ENCODE assay signal across 8 cellular contexts in the genomic region with DNA sequence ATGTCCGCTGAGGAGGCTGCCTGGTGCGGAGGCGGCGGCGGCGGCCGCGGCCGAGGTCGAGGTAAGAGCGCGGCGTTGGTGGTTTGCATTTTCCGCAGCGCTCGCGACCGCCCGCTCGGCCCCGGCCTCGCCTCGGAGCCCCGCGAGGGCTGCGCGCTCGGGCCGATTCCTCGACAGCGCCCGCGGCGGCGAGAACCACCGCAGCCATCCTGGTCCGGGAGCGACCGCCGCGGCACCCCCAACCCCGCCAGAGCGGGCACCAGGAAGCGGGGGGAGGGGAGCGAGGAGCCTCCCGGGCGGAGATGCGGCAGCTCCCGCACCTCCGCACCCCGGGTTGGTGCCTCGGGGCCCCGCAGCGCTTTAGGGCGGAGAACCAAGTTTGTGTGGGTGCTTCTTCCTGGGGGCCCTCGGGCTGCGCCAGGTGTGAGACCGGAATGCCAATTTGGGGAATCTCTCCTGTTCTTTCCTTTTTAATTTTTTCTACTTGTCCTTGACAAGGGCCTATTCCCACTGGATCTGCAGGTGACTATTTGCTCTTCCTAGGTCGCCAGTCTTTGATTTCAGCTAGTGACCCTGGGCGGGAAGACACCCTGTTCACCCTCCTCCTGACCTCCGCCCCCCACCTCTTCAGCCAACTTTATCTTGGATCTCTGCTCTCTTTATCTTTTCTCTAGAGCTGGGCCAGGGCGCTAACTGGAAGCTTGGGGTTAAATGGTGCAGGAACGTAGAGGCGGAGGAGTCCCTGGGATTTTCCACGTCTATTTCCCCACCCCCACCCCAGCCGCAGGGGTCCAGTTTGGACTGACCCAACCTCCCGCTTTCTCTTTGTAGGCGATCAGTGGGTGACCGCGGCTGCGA. TPM values are rescaled to one million over a fixed set of nuclear protein-coding genes. Genes with fewer than 3 reads are reported as not detected.
DNase-seq lines count a peak whose midpoint lies in the region; ATAC-seq and TF ChIP-seq lines count a peak whose summit lies in the region.

A gene with protein sequence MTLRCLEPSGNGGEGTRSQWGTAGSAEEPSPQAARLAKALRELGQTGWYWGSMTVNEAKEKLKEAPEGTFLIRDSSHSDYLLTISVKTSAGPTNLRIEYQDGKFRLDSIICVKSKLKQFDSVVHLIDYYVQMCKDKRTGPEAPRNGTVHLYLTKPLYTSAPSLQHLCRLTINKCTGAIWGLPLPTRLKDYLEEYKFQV (plus strand): TSS at position 822 of the 858 bp plus-strand sequence. CDS start 223 bp downstream, outside the sequence.

- peak within 1 kb of the TSS; percentile 60 for H2BK120ac ChIP-seq in trophoblast cell (ENCODE audit: insufficient read depth, low read length, poor library complexity)

- no CpG with 5 or more reads among the region's 71 CpGs for WGBS in trophoblast cell (ENCODE audit: extremely low coverage, insufficient coverage, insufficient read length)

- H4K91ac ChIP-seq in trophoblast cell (ENCODE audit: low read depth, low read length), result peak within 1 kb of the TSS; percentile 70

- peak within 1 kb of the TSS; percentile 55 for H3K18ac ChIP-seq in trophoblast cell (ENCODE audit: low read length)

- H2BK5ac ChIP-seq in trophoblast cell (ENCODE audit: low read depth, low read length, poor library complexity), result peak within 1 kb of the TSS; percentile 33

- H3K4ac ChIP-seq in trophoblast cell (ENCODE audit: low read depth, low read length), result peak within 1 kb of the TSS; percentile 27

- H3K9ac ChIP-seq in NT2/D1 (ENCODE audit: insufficient read length, low read depth) (peak within 1 kb of the TSS; percentile 82), trophoblast cell (ENCODE audit: low read length) (peak within 1 kb of the TSS; percentile 30)

- H2BK12ac ChIP-seq in trophoblast cell (ENCODE audit: low read length), result peak within 1 kb of the TSS; percentile 42

- H4K12ac ChIP-seq in trophoblast cell (ENCODE audit: low read depth, low read length), result peak within 1 kb of the TSS; percentile 35

- CTCF ChIA-PET in AG04450 (lab: Charles Lee), result interaction anchor here (2.3 to 3.3 kb wide), 3 partner anchors 69 to 530 kb away, joined by 6 to 51 read pairs (median 12); no protein-coding TSS in a partner anchor

- H3K36me3 ChIP-seq in NT2/D1 (ENCODE audit: insufficient read depth, insufficient read length, low read length), result peaks cover 29% of the 10 kb centered on the region
- peaks cover 6% of the 10 kb centered on the region for H3K36me3 ChIP-seq in cardiac muscle cell
- no peaks in the 10 kb centered on the region for H3K36me3 ChIP-seq in trophoblast cell (ENCODE audit: control insufficient read depth in 1 of 2, insufficient read depth in 2 of 2, low read length in 2 of 2)

- H3K4me3 ChIP-seq in AG04450 (ENCODE audit: low read depth, low read length) (peak within 1 kb of the TSS; percentile 77), NT2/D1 (ENCODE audit: insufficient read length, low read depth) (peak within 1 kb of the TSS; percentile 71), cardiac muscle cell (peak within 1 kb of the TSS; percentile 62), trophoblast cell (ENCODE audit: low read depth, low read length) (peak within 1 kb of the TSS; percentile 74)

- H3K9me3 ChIP-seq in AG04450 (ENCODE audit: control insufficient read depth, insufficient read depth, low read length) (no peaks in the 10 kb centered on the region; the same call in 1 of the 2 replicates), NT2/D1 (ENCODE audit: insufficient read depth, low read length) (no peaks in the 10 kb centered on the region), cardiac muscle cell (ENCODE audit: low read depth) (no peaks in the 10 kb centered on the region), trophoblast cell (ENCODE audit: insufficient read depth, low read depth, low read length) (no peaks in the 10 kb centered on the region)

- H3K4me1 ChIP-seq in NT2/D1 (ENCODE audit: insufficient read depth, insufficient read length) (peaks cover 2% of the 10 kb centered on the region), cardiac muscle cell (ENCODE audit: low read depth) (peaks cover 3% of the 10 kb centered on the region), trophoblast cell (ENCODE audit: control insufficient read depth in 1 of 2, insufficient read depth in 2 of 2, low read length in 2 of 2) (peaks cover 5 to 10% of the 10 kb centered on the region in 2 experiments)

- H3K4me2 ChIP-seq in trophoblast cell (ENCODE audit: low read length), result peak within 1 kb of the TSS; percentile 82

- peak; percentile 3 for ATAC-seq in GM21619 (IDR thresholded peaks at IDR 0.05; ENCODE audit: unreplicated experiment)
- ATAC-seq in GM18867 (IDR thresholded peaks at IDR 0.05; ENCODE audit: unreplicated experiment), result no peak
- ATAC-seq in GM18861 (IDR thresholded peaks at IDR 0.05; ENCODE audit: unreplicated experiment), result no peak

- TF ChIP-seq CTCF in AG04450 (IDR thresholded peaks at IDR 0.05; ENCODE audit: low read depth, low read length), result no peak
- no peak for TF ChIP-seq CTCF in cardiac muscle cell (IDR thresholded peaks at IDR 0.05; ENCODE audit: low read depth, low read length)

- H3K27me3 ChIP-seq in AG04450 (ENCODE audit: control insufficient read depth, insufficient read depth, low read length) (no peaks in the 10 kb centered on the region), NT2/D1 (ENCODE audit: insufficient read depth, insufficient read length) (peaks cover 3% of the 10 kb centered on the region), cardiac muscle cell (no peaks in the 10 kb centered on the region), trophoblast cell (ENCODE audit: insufficient read depth, low read length) (no peaks in the 10 kb centered on the region)

- peaks cover 6% of the 10 kb centered on the region for H3K79me2 ChIP-seq in trophoblast cell (ENCODE audit: control insufficient read depth, insufficient read depth, low read length, poor library complexity)

- no peak for DNase-seq in AG04450 (ENCODE audit: low read depth, low spot score)
- DNase-seq in NT2/D1 (ENCODE audit: low read depth, low spot score), result peak; percentile 28
- peak; percentile 34 for DNase-seq in activated naive CD4-positive, alpha-beta T cell treated with anti-CD3 and anti-CD28 coated beads, Interleukin-2, amount 50 U/mL, for 16 hours
- DNase-seq in cardiac muscle cell (ENCODE audit: low read depth in 1 of 2, low spot score in 1 of 2), result peak; percentile 43 to 71
- DNase-seq in trophoblast cell, result peak in 1 of 2 donors; percentile 53

- peak within 1 kb of the TSS; percentile 31 for H3K14ac ChIP-seq in trophoblast cell (ENCODE audit: low read length)

- peak within 1 kb of the TSS; percentile 26 for H4K8ac ChIP-seq in trophoblast cell (ENCODE audit: low read depth, low read length)

- no peak within 1 kb of the TSS for H3K23ac ChIP-seq in trophoblast cell (ENCODE audit: low read length)

- no peak within 1 kb of the TSS for H2AK5ac ChIP-seq in trophoblast cell (ENCODE audit: low read length)

- POLR2A ChIA-PET in AG04450 (lab: Yijun Ruan, JAX), result interaction anchor here (0.9 to 1.4 kb wide), 2 partner anchors 105 to 170 kb away, joined by 3 to 6 read pairs; partner anchors contain the start of gene CRADD

- peak within 1 kb of the TSS; percentile 39 for H2AFZ ChIP-seq in trophoblast cell (ENCODE audit: insufficient read depth, low read length, poor library complexity)

- H3K27ac ChIP-seq in AG04450 (ENCODE audit: low read depth, low read length) (peak within 1 kb of the TSS; percentile 39), cardiac muscle cell (peak within 1 kb of the TSS; percentile 80), trophoblast cell (ENCODE audit: low read depth, low read length) (peak within 1 kb of the TSS; percentile 80)

- peaks cover 24% of the 10 kb centered on the region for H3K79me1 ChIP-seq in trophoblast cell (ENCODE audit: low read length)

RNA-seq across cellular contexts. Expression of the gene that starts here (rescaled TPM):
- polyA plus RNA-seq in AG04450 (2011; rRNA removed) (14.5 and 17.6 TPM in 2 replicates), cardiac muscle cell (19.7 and 20.4 TPM in 2 replicates)
- polyA minus RNA-seq in AG04450 (2011; rRNA and poly(A)+ RNA removed), result 8.2 and 10.3 TPM in 2 replicates
- 40.7 and 46.1 TPM in 2 replicates for total RNA-seq in cardiac muscle cell
- 13.0 and 14.5 TPM in 2 replicates for polyA plus RNA-seq in trophoblast cell (2013)
